In genomic region chr20:36275441-36276189, GRCh38 we compare ENCODE assay signal across 17 cellular contexts. TPM values are rescaled to one million over a fixed set of nuclear protein-coding genes. Genes with fewer than 3 reads are reported as not detected.
DNase-seq lines count a peak whose midpoint lies in the region; ATAC-seq and TF ChIP-seq lines count a peak whose summit lies in the region.
"Had no signal": no experiment of that assay in that cellular context is flagged by ENCODE, and none has a peak within 500 bp of the region (broad histone marks: within the 10 kb centered on the region; RNA-seq: fewer than 3 reads in every experiment).

No MANE protein-coding gene starts in this region.

- H3K27me3 ChIP-seq in AG04450 (ENCODE audit: control insufficient read depth, insufficient read depth, low read length) (peaks cover 31% of the 10 kb centered on the region), WERI-Rb-1 (ENCODE audit: insufficient read depth, low read depth, severe bottlenecking) (no peaks in the 10 kb centered on the region)

- H3K4me3 ChIP-seq in AG04450 (ENCODE audit: low read depth, low read length) (no peak overlapping the region), WERI-Rb-1 (ENCODE audit: low read depth, low read length) (no peak overlapping the region)
- H3K4me3 ChIP-seq: A549 had no signal

- no peaks in the 10 kb centered on the region for H3K36me3 ChIP-seq in WERI-Rb-1

- TF ChIP-seq CTCF in AG04450 (IDR thresholded peaks at IDR 0.05; ENCODE audit: low read depth, low read length) = 0 out of 2 replicates have a peak, but pooled peaks have one; percentile 2
- TF ChIP-seq CTCF in HFFc6 (IDR thresholded peaks at IDR 0.05) = peak; percentile 27; the same call in 1 of the 2 replicates
- no peak for TF ChIP-seq CTCF in WERI-Rb-1 (IDR thresholded peaks at IDR 0.05; ENCODE audit: low read depth, low read length)
- TF ChIP-seq CTCF in endothelial cell (IDR thresholded peaks at IDR 0.05; ENCODE audit: unreplicated experiment) = no peak

- no peaks in the 10 kb centered on the region for H3K9me3 Mint-ChIP-seq in HFFc6
- no peaks in the 10 kb centered on the region for H3K9me3 Mint-ChIP-seq in activated CD4-positive, alpha-beta T cell treated with anti-CD3 and anti-CD28 coated beads, Interleukin-2, amount 10 ng/mL, durations not matched to agents 7 days and 5 days
- no peaks in the 10 kb centered on the region for H3K9me3 Mint-ChIP-seq in endothelial cell (ENCODE audit: unreplicated experiment)

- H3K4me3 Mint-ChIP-seq in HFFc6 = no peak overlapping the region
- H3K4me3 Mint-ChIP-seq in activated CD4-positive, alpha-beta T cell treated with anti-CD3 and anti-CD28 coated beads, Interleukin-2, amount 10 ng/mL, durations not matched to agents 7 days and 5 days = no peak overlapping the region
- no peak overlapping the region for H3K4me3 Mint-ChIP-seq in endothelial cell (ENCODE audit: unreplicated experiment)
- H3K4me3 Mint-ChIP-seq: CD4-positive, CD25-positive, alpha-beta regulatory T cell had no signal

- H3K36me3 Mint-ChIP-seq in HFFc6 (ENCODE audit: low read depth) (no peaks in the 10 kb centered on the region), endothelial cell (ENCODE audit: low read depth, unreplicated experiment) (no peaks in the 10 kb centered on the region)
- H3K36me3 Mint-ChIP-seq in activated CD4-positive, alpha-beta T cell treated with anti-CD3 and anti-CD28 coated beads, Interleukin-2, amount 10 ng/mL, durations not matched to agents 7 days and 5 days (ENCODE audit: low read depth) = no peaks in the 10 kb centered on the region
- H3K36me3 Mint-ChIP-seq: CD4-positive, CD25-positive, alpha-beta regulatory T cell had no signal

- H3K9me3 ChIP-seq in AG04450 (ENCODE audit: control insufficient read depth, insufficient read depth, low read length) = no peaks in the 10 kb centered on the region
- H3K9me3 ChIP-seq in WERI-Rb-1 (ENCODE audit: severe bottlenecking) = no peaks in the 10 kb centered on the region
- H3K9me3 ChIP-seq: A549, Caco-2 had no signal

- peaks cover 46% of the 10 kb centered on the region for H3K27me3 Mint-ChIP-seq in HFFc6 (ENCODE audit: insufficient read depth)
- peaks cover 7% of the 10 kb centered on the region for H3K27me3 Mint-ChIP-seq in activated CD4-positive, alpha-beta T cell treated with anti-CD3 and anti-CD28 coated beads, Interleukin-2, amount 10 ng/mL, durations not matched to agents 7 days and 5 days
- peaks cover 4% of the 10 kb centered on the region for H3K27me3 Mint-ChIP-seq in endothelial cell (ENCODE audit: unreplicated experiment)

- H3K4me1 Mint-ChIP-seq in HFFc6 (ENCODE audit: low read depth) (no peaks in the 10 kb centered on the region), endothelial cell (ENCODE audit: unreplicated experiment) (peaks cover 14% of the 10 kb centered on the region)
- no peaks in the 10 kb centered on the region for H3K4me1 Mint-ChIP-seq in activated CD4-positive, alpha-beta T cell treated with anti-CD3 and anti-CD28 coated beads, Interleukin-2, amount 10 ng/mL, durations not matched to agents 7 days and 5 days
- H3K4me1 Mint-ChIP-seq: CD4-positive, CD25-positive, alpha-beta regulatory T cell had no signal

- POLR2A ChIA-PET in AG04450 (lab: Yijun Ruan, JAX) = no interaction called here
- POLR2A ChIA-PET in activated CD4-positive, alpha-beta T cell treated with anti-CD3 and anti-CD28 coated beads, Interleukin-2, amount 10 ng/mL, durations not matched to agents 7 days and 5 days (lab: Charles Lee) = no interaction called here

- H3K27ac ChIP-seq in AG04450 (ENCODE audit: low read depth, low read length) (no peak overlapping the region), WERI-Rb-1 (peak overlapping the region; percentile 62)
- H3K27ac ChIP-seq: A549 had no signal

- DNase-seq in AG04450 (ENCODE audit: low read depth, low spot score) (no peak), HFFc6 (no peak), WERI-Rb-1 (peak; percentile 60), mesenteric fat pad (ENCODE audit: low spot score) (peak; percentile 71), cerebellar cortex (ENCODE audit: low spot score) (no peak), endothelial cell (ENCODE audit: low spot score) (no peak)
- DNase-seq in activated CD4-positive, alpha-beta T cell treated with anti-CD3 and anti-CD28 coated beads, Interleukin-2, amount 10 ng/mL, durations not matched to agents 7 days and 5 days = no peak
- DNase-seq: CD4-positive, CD25-positive, alpha-beta regulatory T cell; DMS53; KG1; NCI-H524 treated with DMSO at 0.1 percent for 48 hours; NK-92 treated with Interleukin-12 subunit alpha and Interleukin-12 subunit beta, amount 100 ng/mL, for 24 hours; OCI-M1; SIG-M5 had no signal

- no peak for ATAC-seq in HG02981 (IDR thresholded peaks at IDR 0.05; ENCODE audit: unreplicated experiment)
- ATAC-seq: A549 had no signal

- H3K27ac Mint-ChIP-seq in HFFc6 (no peak overlapping the region), endothelial cell (ENCODE audit: unreplicated experiment) (no peak overlapping the region)
- no peak overlapping the region for H3K27ac Mint-ChIP-seq in activated CD4-positive, alpha-beta T cell treated with anti-CD3 and anti-CD28 coated beads, Interleukin-2, amount 10 ng/mL, durations not matched to agents 7 days and 5 days

- CTCF ChIA-PET in AG04450 (lab: Charles Lee) = no interaction called here
- CTCF ChIA-PET in activated CD4-positive, alpha-beta T cell treated with anti-CD3 and anti-CD28 coated beads, Interleukin-2, amount 10 ng/mL, durations not matched to agents 7 days and 5 days (lab: Charles Lee) = interaction anchor here (1.0 to 2.0 kb wide), 3 partner anchors 11 to 164 kb away, joined by 3 to 4 read pairs (median 4); no protein-coding TSS in a partner anchor

RNA-seq across cellular contexts. Expression of gene DLGAP4, which starts 30.5 kb away (rescaled TPM):
- 17.7 and 27.5 TPM in 2 replicates for polyA plus RNA-seq in AG04450 (2011; rRNA removed)
- 50.1 and 72.9 TPM in 2 replicates for polyA minus RNA-seq in AG04450 (2011; rRNA and poly(A)+ RNA removed)
- total RNA-seq in HFFc6 (2021; fragmentation: NEBNext Ultra II Directional; extraction: Animal tissue kit (Norgen Biotek cat#: 25700)) = 100 to 1,000 TPM; 118 to 150 (median 140) TPM
- total RNA-seq in mesenteric fat pad (83.1 TPM), endothelial cell (ENCODE audit: unreplicated experiment) (172 TPM)
- 10 to 100 TPM; 26.2 to 29.5 TPM for total RNA-seq in activated CD4-positive, alpha-beta T cell treated with anti-CD3 and anti-CD28 coated beads, Interleukin-2, amount 10 ng/mL, durations not matched to agents 7 days and 5 days

RNA-seq across cellular contexts. Expression of gene AAR2, which starts 39.3 kb away (rescaled TPM):
- polyA plus RNA-seq in AG04450 (2011; rRNA removed) = 25.3 and 33.6 TPM in 2 replicates
- 29.8 and 38.4 TPM in 2 replicates for polyA minus RNA-seq in AG04450 (2011; rRNA and poly(A)+ RNA removed)
- total RNA-seq in HFFc6 (2021; fragmentation: NEBNext Ultra II Directional; extraction: Animal tissue kit (Norgen Biotek cat#: 25700)) = 10 to 100 TPM; 20.4 to 25.9 (median 23.7) TPM
- 27.1 TPM for total RNA-seq in mesenteric fat pad
- total RNA-seq in activated CD4-positive, alpha-beta T cell treated with anti-CD3 and anti-CD28 coated beads, Interleukin-2, amount 10 ng/mL, durations not matched to agents 7 days and 5 days = 10 to 100 TPM; 22.5 to 23.0 TPM
- 20.3 TPM for total RNA-seq in endothelial cell (ENCODE audit: unreplicated experiment)

Comparison
In these comparisons a context has a peak if more than half of its experiments do, and no peak if none do; other contexts are left out.
1. DNase-seq: peak in WERI-Rb-1 (single experiment) and mesenteric fat pad (single experiment); none in AG04450 (single experiment), HFFc6 (single experiment), cerebellar cortex (single experiment), activated CD4-positive, alpha-beta T cell treated with anti-CD3 and anti-CD28 coated beads, Interleukin-2, amount 10 ng/mL, durations not matched to agents 7 days and 5 days (single experiment) and endothelial cell (single experiment).
2. CTCF ChIP-seq: peak in AG04450 (single experiment) and HFFc6 (single experiment); none in WERI-Rb-1 (single experiment) and endothelial cell (single experiment).